ENCODE assay signal across 13 cellular contexts in genomic region chr10:124299726-124300125, GRCh38.
DNase-seq lines count a peak whose midpoint lies in the region; ATAC-seq and TF ChIP-seq lines count a peak whose summit lies in the region.
"Had no signal": no experiment of that assay in that cellular context is flagged by ENCODE, and none has a peak within 500 bp of the region (broad histone marks: within the 10 kb centered on the region; RNA-seq: fewer than 3 reads in every experiment).

No MANE protein-coding gene starts in this region.

- H3K27me3 Mint-ChIP-seq in activated T-cell treated with anti-CD3 and anti-CD28 coated beads, Interleukin-2, amount 50 U/mL, for 24 hours, result peaks cover 3% of the 10 kb centered on the region
- H3K27me3 Mint-ChIP-seq in activated T-cell treated with anti-CD3 and anti-CD28 coated beads, Interleukin-2, amount 50 U/mL, for 4 hours (ENCODE audit: low read depth), result no peaks in the 10 kb centered on the region
- peaks cover 0 to 2% (median 0%) of the 10 kb centered on the region in 3 donors for H3K27me3 Mint-ChIP-seq in CD14-positive monocyte (ENCODE audit: low read depth in 3 of 3)

- H3K27ac ChIP-seq in sigmoid colon (no peak overlapping the region), SJCRH30 (no peak overlapping the region)
- H3K27ac ChIP-seq: 22Rv1 had no signal

- no peaks in the 10 kb centered on the region for H3K36me3 ChIP-seq in sigmoid colon
- H3K36me3 ChIP-seq in SJCRH30, result no peaks in the 10 kb centered on the region
- H3K36me3 ChIP-seq: HAP-1 had no signal

- H3K36me3 Mint-ChIP-seq in activated T-cell treated with anti-CD3 and anti-CD28 coated beads, Interleukin-2, amount 50 U/mL, for 24 hours (ENCODE audit: low read depth), result no peaks in the 10 kb centered on the region
- no peaks in the 10 kb centered on the region for H3K36me3 Mint-ChIP-seq in activated T-cell treated with anti-CD3 and anti-CD28 coated beads, Interleukin-2, amount 50 U/mL, for 4 hours (ENCODE audit: insufficient read depth)
- H3K36me3 Mint-ChIP-seq in CD14-positive monocyte, result peaks cover 8 to 14% of the 10 kb centered on the region in 2 donors
- H3K36me3 Mint-ChIP-seq: CD8-positive, alpha-beta memory T cell had no signal

- peaks cover 0 to 13% (median 0%) of the 10 kb centered on the region in 4 donors for H3K4me1 ChIP-seq in sigmoid colon
- no peaks in the 10 kb centered on the region for H3K4me1 ChIP-seq in SJCRH30
- H3K4me1 ChIP-seq: Caco-2, HAP-1 had no signal

- TF ChIP-seq EP300 in sigmoid colon (IDR thresholded peaks at IDR 0.05), result no peak

- H3K9me3 ChIP-seq in sigmoid colon, result no peaks in the 10 kb centered on the region
- H3K9me3 ChIP-seq in SJCRH30 (replicated peaks), result no peaks in the 10 kb centered on the region
- H3K9me3 ChIP-seq: HAP-1 had no signal

- no peaks in the 10 kb centered on the region for H3K9me3 Mint-ChIP-seq in activated T-cell treated with anti-CD3 and anti-CD28 coated beads, Interleukin-2, amount 50 U/mL, for 24 hours
- H3K9me3 Mint-ChIP-seq in activated T-cell treated with anti-CD3 and anti-CD28 coated beads, Interleukin-2, amount 50 U/mL, for 4 hours, result no peaks in the 10 kb centered on the region
- H3K9me3 Mint-ChIP-seq in CD14-positive monocyte, result peaks cover 20 to 35% (median 24%) of the 10 kb centered on the region in 7 donors

- H3K27ac Mint-ChIP-seq in activated T-cell treated with anti-CD3 and anti-CD28 coated beads, Interleukin-2, amount 50 U/mL, for 24 hours, result no peak overlapping the region
- no peak overlapping the region for H3K27ac Mint-ChIP-seq in CD14-positive monocyte
- H3K27ac Mint-ChIP-seq: CD8-positive, alpha-beta memory T cell had no signal

- ATAC-seq in activated T-cell treated with anti-CD3 and anti-CD28 coated beads, Interleukin-2, amount 50 U/mL, for 4 hours, result no peak

- no peak for TF ChIP-seq POLR2A in sigmoid colon (IDR thresholded peaks at IDR 0.05)

- H3K27me3 ChIP-seq in sigmoid colon (no peaks in the 10 kb centered on the region), SJCRH30 (no peaks in the 10 kb centered on the region)

- intact Hi-C loops in CD14-positive monocyte (cut with micrococcal nuclease), result loop anchor here in 1 of 2 donors (10.0 kb wide), 2 partner anchors 85 to 155 kb away; no protein-coding TSS in a partner anchor
- intact Hi-C loops in sigmoid colon (cut with DNase I), result no loop called here

- H3K4me1 Mint-ChIP-seq in activated T-cell treated with anti-CD3 and anti-CD28 coated beads, Interleukin-2, amount 50 U/mL, for 24 hours (ENCODE audit: low read depth), result no peaks in the 10 kb centered on the region
- no peaks in the 10 kb centered on the region for H3K4me1 Mint-ChIP-seq in activated T-cell treated with anti-CD3 and anti-CD28 coated beads, Interleukin-2, amount 50 U/mL, for 4 hours (ENCODE audit: low read depth)
- H3K4me1 Mint-ChIP-seq in CD14-positive monocyte, result peaks cover 6% of the 10 kb centered on the region
- H3K4me1 Mint-ChIP-seq: CD8-positive, alpha-beta memory T cell had no signal

- no peak for TF ChIP-seq CTCF in CD14-positive monocyte (IDR thresholded peaks at IDR 0.05)
- no peak for TF ChIP-seq CTCF in sigmoid colon (IDR thresholded peaks at IDR 0.05)

- no peak overlapping the region for H3K4me3 Mint-ChIP-seq in activated T-cell treated with anti-CD3 and anti-CD28 coated beads, Interleukin-2, amount 50 U/mL, for 24 hours
- no peak overlapping the region for H3K4me3 Mint-ChIP-seq in activated T-cell treated with anti-CD3 and anti-CD28 coated beads, Interleukin-2, amount 50 U/mL, for 4 hours
- no peak overlapping the region for H3K4me3 Mint-ChIP-seq in CD14-positive monocyte

- peak; percentile 19 for DNase-seq in activated T-cell treated with anti-CD3 and anti-CD28 coated beads, Interleukin-2, amount 50 U/mL, for 24 hours
- DNase-seq in activated T-cell treated with anti-CD3 and anti-CD28 coated beads, Interleukin-2, amount 50 U/mL, for 4 hours, result no peak
- DNase-seq in CD14-positive monocyte (ENCODE audit: low spot score) (peak; percentile 27), islet precursor cell (peak; percentile 16), sigmoid colon (peak; percentile 46), NCI-H748 (lab: John Stamatoyannopoulos, UW; ENCODE audit: unreplicated experiment) (no peak), SJCRH30 (no peak)
- DNase-seq: CD8-positive, alpha-beta memory T cell; DND-41; GDM1 had no signal

- no peak overlapping the region for H3K4me3 ChIP-seq in sigmoid colon
- H3K4me3 ChIP-seq in SJCRH30, result no peak overlapping the region
- H3K4me3 ChIP-seq: HAP-1 had no signal

- WGBS in sigmoid colon, 2 donors, result 76 to 86% methylated on average over 4 of the region's 4 CpGs

Comparison
In these comparisons a context has a peak if more than half of its experiments do, and no peak if none do; other contexts are left out.
1. DNase-seq: peak in activated T-cell treated with anti-CD3 and anti-CD28 coated beads, Interleukin-2, amount 50 U/mL, for 24 hours (single experiment), CD14-positive monocyte (single experiment), islet precursor cell (single experiment) and sigmoid colon (single experiment); none in activated T-cell treated with anti-CD3 and anti-CD28 coated beads, Interleukin-2, amount 50 U/mL, for 4 hours (single experiment), NCI-H748 (single experiment) and SJCRH30 (0 of 2).